ENCODE assay signal across 12 cellular contexts in genomic region chr6:26351544-26351953, GRCh38. TPM values are rescaled to one million over a fixed set of nuclear protein-coding genes. Genes with fewer than 3 reads are reported as not detected.
DNase-seq lines count a peak whose midpoint lies in the region; TF ChIP-seq lines count a peak whose summit lies in the region.
"Had no signal": no experiment of that assay in that cellular context is flagged by ENCODE, and none has a peak within 500 bp of the region (broad histone marks: within the 10 kb centered on the region; RNA-seq: fewer than 3 reads in every experiment).

No MANE protein-coding gene starts in this region.

- no peak for TF ChIP-seq CTCF in mammary epithelial cell (conservative IDR thresholded peaks at IDR 0.05 in 1 of 2, IDR thresholded peaks at IDR 0.05 in 1 of 2; ENCODE audit: extremely low read depth in 1 of 2, insufficient read depth in 1 of 2, low read depth in 1 of 2, low read length in 2 of 2)

- H3K79me2 ChIP-seq in mammary epithelial cell (ENCODE audit: insufficient read depth, low read length) = no peaks in the 10 kb centered on the region

- intact Hi-C loops in mammary epithelial cell (cut with micrococcal nuclease) = no loop called here

- in situ Hi-C loops in Caki2 (cut with HindIII; ENCODE audit: low pct_unique_long_range_greater_than_20kb, low sequenced_read_pairs) = no loop called here
- in situ Hi-C loops in mammary epithelial cell (cut with MboI; ENCODE audit: low sequenced_read_pairs in 2 of 2) = no loop called here

- H3K36me3 Mint-ChIP-seq in activated naive CD4-positive, alpha-beta T cell treated with anti-CD3 and anti-CD28 coated beads, Interleukin-2, amount 10 ng/mL, durations not matched to agents 7 days and 5 days = no peaks in the 10 kb centered on the region

- no peaks in the 10 kb centered on the region for H3K4me1 Mint-ChIP-seq in activated naive CD4-positive, alpha-beta T cell treated with anti-CD3 and anti-CD28 coated beads, Interleukin-2, amount 10 ng/mL, durations not matched to agents 7 days and 5 days

- no peaks in the 10 kb centered on the region for H3K9me3 Mint-ChIP-seq in activated naive CD4-positive, alpha-beta T cell treated with anti-CD3 and anti-CD28 coated beads, Interleukin-2, amount 10 ng/mL, durations not matched to agents 7 days and 5 days

- peak overlapping the region; percentile 34 for H3K27ac ChIP-seq in mammary epithelial cell (ENCODE audit: insufficient read depth, low read depth, low read length)
- no peak overlapping the region for H3K27ac ChIP-seq in effector memory CD4-positive, alpha-beta T cell (ENCODE audit: insufficient read depth, low read length, poor library complexity, severe bottlenecking)

- H3K4me3 ChIP-seq in mammary epithelial cell (replicated peaks in 1 of 3; ENCODE audit: insufficient read depth in 1 of 3, low read depth in 2 of 3, low read length in 3 of 3) = peak overlapping the region in 1 of 3 experiments; percentile 9
- no peak overlapping the region for H3K4me3 ChIP-seq in effector memory CD4-positive, alpha-beta T cell (ENCODE audit: insufficient read depth, low read depth, low read length, poor library complexity, severe bottlenecking)
- H3K4me3 ChIP-seq: HAP-1 had no signal

- no peaks in the 10 kb centered on the region for H4K20me1 ChIP-seq in mammary epithelial cell (ENCODE audit: insufficient read depth, low read length)

- H3K27me3 Mint-ChIP-seq in activated naive CD4-positive, alpha-beta T cell treated with anti-CD3 and anti-CD28 coated beads, Interleukin-2, amount 10 ng/mL, durations not matched to agents 7 days and 5 days = peaks cover 16% of the 10 kb centered on the region

- no peak overlapping the region for H3K27ac Mint-ChIP-seq in activated naive CD4-positive, alpha-beta T cell treated with anti-CD3 and anti-CD28 coated beads, Interleukin-2, amount 10 ng/mL, durations not matched to agents 7 days and 5 days

- BruUV-seq in mammary epithelial cell (replicated peaks; lab: Mats Ljungman, UMichigan) = no TSS peak

- no peak overlapping the region for H3K9ac ChIP-seq in mammary epithelial cell (ENCODE audit: insufficient read depth, low read length)

- WGBS in mammary epithelial cell (ENCODE audit: low coverage, missing lambda C conversion rate) = 28% methylated on average over 4 of the region's 4 CpGs

- H3K4me1 ChIP-seq in mammary epithelial cell (ENCODE audit: insufficient read depth, low read length) = peaks cover 22% of the 10 kb centered on the region
- no peaks in the 10 kb centered on the region for H3K4me1 ChIP-seq in effector memory CD4-positive, alpha-beta T cell (ENCODE audit: control insufficient read depth, insufficient read depth, low read length, poor library complexity, severe bottlenecking)

- no peaks in the 10 kb centered on the region for H3K27me3 ChIP-seq in mammary epithelial cell (ENCODE audit: insufficient read depth, low read length)
- no peaks in the 10 kb centered on the region for H3K27me3 ChIP-seq in effector memory CD4-positive, alpha-beta T cell (replicated peaks; ENCODE audit: control insufficient read depth, insufficient read depth, low read length, poor library complexity, severe bottlenecking)

- H2AFZ ChIP-seq in mammary epithelial cell (ENCODE audit: low read depth, low read length) = no peak overlapping the region

- dilution Hi-C loops in mammary epithelial cell (cut with HindIII; ENCODE audit: low sequenced_read_pairs) = no loop called here

- H3K36me3 ChIP-seq in mammary epithelial cell (ENCODE audit: insufficient read depth, low read length) = no peaks in the 10 kb centered on the region
- H3K36me3 ChIP-seq in effector memory CD4-positive, alpha-beta T cell (ENCODE audit: control insufficient read depth, insufficient read depth, low read length) = no peaks in the 10 kb centered on the region
- H3K36me3 ChIP-seq: HAP-1 had no signal

- H3K4me2 ChIP-seq in mammary epithelial cell (ENCODE audit: insufficient read depth, low read depth, low read length) = peak overlapping the region; percentile 60

- DNase-seq in Caki2 (ENCODE audit: low read depth) (peak; percentile 95), NCI-H460 (ENCODE audit: extremely low read depth, low read depth) (peak; percentile 84), mammary epithelial cell (peak; percentile 94), myocyte (ENCODE audit: low read depth) (peak; percentile 85)
- no peak for DNase-seq in activated naive CD4-positive, alpha-beta T cell treated with anti-CD3 and anti-CD28 coated beads, Interleukin-2, amount 10 ng/mL, durations not matched to agents 7 days and 5 days
- DNase-seq in effector memory CD4-positive, alpha-beta T cell = no peak
- DNase-seq in activated T-cell treated with anti-CD3 and anti-CD28 coated beads, Interleukin-2, amount 50 U/mL, for 48 hours = no peak
- no peak for DNase-seq in activated CD4-positive, CD25-positive, alpha-beta regulatory T cell treated with anti-CD3 and anti-CD28 coated beads, Interleukin-2, amount 50 U/mL, for 72 hours
- DNase-seq: activated T-cell treated with anti-CD3 and anti-CD28 coated beads for 4 hours, GF-D8, Karpas-422 had no signal

- CTCF ChIA-PET in mammary epithelial cell (lab: Charles Lee; ENCODE audit: low non-redundant PET) = interaction anchor here (0.5 kb wide), 1 partner anchor 95 kb away, joined by 3 read pairs; no protein-coding TSS in a partner anchor
- CTCF ChIA-PET in activated naive CD4-positive, alpha-beta T cell treated with anti-CD3 and anti-CD28 coated beads, Interleukin-2, amount 10 ng/mL, durations not matched to agents 7 days and 5 days (lab: Charles Lee) = interaction anchor here (2.3 kb wide), 1 partner anchor 10 kb away, joined by 8 read pairs; no protein-coding TSS in a partner anchor

- H3K4me3 Mint-ChIP-seq in activated naive CD4-positive, alpha-beta T cell treated with anti-CD3 and anti-CD28 coated beads, Interleukin-2, amount 10 ng/mL, durations not matched to agents 7 days and 5 days = no peak overlapping the region

- H3K9me3 ChIP-seq in mammary epithelial cell (replicated peaks; ENCODE audit: insufficient read depth, low read length) = no peaks in the 10 kb centered on the region
- no peaks in the 10 kb centered on the region for H3K9me3 ChIP-seq in effector memory CD4-positive, alpha-beta T cell (ENCODE audit: control insufficient read depth, low read length)
- H3K9me3 ChIP-seq: HAP-1 had no signal

RNA-seq across cellular contexts. Expression of gene BTN3A2, which starts 13.4 kb away (rescaled TPM):
- 34.2 and 38.7 TPM in 2 replicates for total RNA-seq in Caki2 (2014; rRNA removed; shearing (Covaris generic); ENCODE audit: low replicate concordance)
- 14.3 and 17.6 TPM in 2 replicates for total RNA-seq in NCI-H460 (2014; rRNA removed; shearing (Covaris generic))
- polyA plus RNA-seq in NCI-H460 (2014; cell fraction: nucleus; rRNA removed) = 11.9 and 19.0 TPM in 2 replicates
- 1 to 10 TPM; 3.8 to 4.5 TPM for total RNA-seq in mammary epithelial cell
- 12.1 TPM for polyA plus RNA-seq in mammary epithelial cell
- 3.3 TPM for polyA minus RNA-seq in mammary epithelial cell
- 17.4 and 21.8 TPM in 2 replicates for total RNA-seq in myocyte
- polyA plus RNA-seq in myocyte (2012) = 26.4 TPM

RNA-seq across cellular contexts. Expression of gene BTN2A2, which starts 31.4 kb away (rescaled TPM):
- 12.7 and 16.0 TPM in 2 replicates for total RNA-seq in Caki2 (2014; rRNA removed; shearing (Covaris generic); ENCODE audit: low replicate concordance)
- 6.0 and 6.8 TPM in 2 replicates for total RNA-seq in NCI-H460 (2014; rRNA removed; shearing (Covaris generic))
- polyA plus RNA-seq in NCI-H460 (2014; cell fraction: nucleus; rRNA removed) = 20.8 and 27.7 TPM in 2 replicates
- total RNA-seq in mammary epithelial cell (10 to 100 TPM in 1 of 2 donors, 1 to 10 TPM in 1; 9.3 to 11.0 TPM), myocyte (6.2 and 10.4 TPM in 2 replicates)
- 3.8 TPM for polyA plus RNA-seq in mammary epithelial cell
- polyA minus RNA-seq in mammary epithelial cell = 9.4 TPM
- 17.8 TPM for polyA plus RNA-seq in myocyte (2012)

RNA-seq across cellular contexts. Expression of gene BTN3A1, which starts 50.5 kb away (rescaled TPM):
- total RNA-seq in Caki2 (2014; rRNA removed; shearing (Covaris generic); ENCODE audit: low replicate concordance) = 36.4 and 50.4 TPM in 2 replicates
- 11.4 and 12.6 TPM in 2 replicates for total RNA-seq in NCI-H460 (2014; rRNA removed; shearing (Covaris generic))
- 18.4 and 25.3 TPM in 2 replicates for polyA plus RNA-seq in NCI-H460 (2014; cell fraction: nucleus; rRNA removed)
- 1 to 10 TPM; 5.1 to 7.3 TPM for total RNA-seq in mammary epithelial cell
- polyA plus RNA-seq in mammary epithelial cell = 4.4 TPM
- polyA minus RNA-seq in mammary epithelial cell = 2.4 TPM
- total RNA-seq in myocyte = 9.6 and 13.8 TPM in 2 replicates
- 13.9 TPM for polyA plus RNA-seq in myocyte (2012)

Comparison
In these comparisons a context has a peak if more than half of its experiments do, and no peak if none do; other contexts are left out.
1. DNase-seq: peak in Caki2 (single experiment), NCI-H460 (single experiment), mammary epithelial cell (single experiment) and myocyte (single experiment); none in activated naive CD4-positive, alpha-beta T cell treated with anti-CD3 and anti-CD28 coated beads, Interleukin-2, amount 10 ng/mL, durations not matched to agents 7 days and 5 days (single experiment), effector memory CD4-positive, alpha-beta T cell (0 of 3), activated T-cell treated with anti-CD3 and anti-CD28 coated beads, Interleukin-2, amount 50 U/mL, for 48 hours (0 of 2) and activated CD4-positive, CD25-positive, alpha-beta regulatory T cell treated with anti-CD3 and anti-CD28 coated beads, Interleukin-2, amount 50 U/mL, for 72 hours (single experiment).